25 cellular contexts compared by ENCODE assay signal in the genomic region with DNA sequence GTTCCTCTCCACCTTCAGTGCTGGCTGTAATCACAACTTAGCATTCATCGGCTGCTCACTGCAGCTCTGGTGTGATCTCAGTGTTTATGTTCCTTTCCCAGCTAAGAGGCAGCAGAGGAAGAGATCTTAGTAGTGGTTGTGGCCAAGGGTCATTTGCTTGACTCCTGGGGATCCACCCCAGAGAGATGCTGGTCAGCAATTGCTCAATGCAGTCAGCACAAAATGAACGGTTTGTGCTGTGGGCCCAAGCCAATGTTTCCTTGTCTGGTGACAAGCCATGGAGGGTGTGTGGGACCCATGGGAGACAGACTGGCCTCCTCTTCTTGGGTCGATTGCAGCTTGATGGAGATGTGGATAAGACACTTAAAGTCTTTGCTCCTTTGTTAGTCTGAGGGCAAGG. TPM values are rescaled to one million over a fixed set of nuclear protein-coding genes. Genes with fewer than 3 reads are reported as not detected.
DNase-seq lines count a peak whose midpoint lies in the region; ATAC-seq and TF ChIP-seq lines count a peak whose summit lies in the region.
"Had no signal": no experiment of that assay in that cellular context is flagged by ENCODE, and none has a peak within 500 bp of the region (broad histone marks: within the 10 kb centered on the region; RNA-seq: fewer than 3 reads in every experiment).

No MANE protein-coding gene starts in this region.

- 77% methylated on average over 3 of the region's 3 CpGs; no CpG with 5 or more reads in 1 of the 2 donors for WGBS in transverse colon (ENCODE audit: low coverage in 1 of 2), 2 donors

- H3K27ac Mint-ChIP-seq in activated T-cell treated with anti-CD3 and anti-CD28 coated beads, Interleukin-2, amount 50 U/mL, for 72 hours: no peak overlapping the region
- H3K27ac Mint-ChIP-seq: B cell; CD8-positive, alpha-beta T cell; IgD-negative memory B cell had no signal

- H3K4me1 ChIP-seq in left ventricle myocardium inferior (no peaks in the 10 kb centered on the region), tibial artery (no peaks in the 10 kb centered on the region), transverse colon (no peaks in the 10 kb centered on the region)

- H3K4me3 ChIP-seq in fibroblast of mammary gland (ENCODE audit: control insufficient read depth, low read depth, low read length): no peak overlapping the region
- no peak overlapping the region for H3K4me3 ChIP-seq in left ventricle myocardium inferior
- H3K4me3 ChIP-seq in tibial artery: no peak overlapping the region
- H3K4me3 ChIP-seq in transverse colon: no peak overlapping the region
- H3K4me3 ChIP-seq: GM12878 had no signal

- H3K27ac ChIP-seq in left ventricle myocardium inferior (replicated peaks) (peak overlapping the region; percentile 38), tibial artery (no peak overlapping the region), transverse colon (no peak overlapping the region)
- H3K27ac ChIP-seq: C4-2B, HL-60, KMS-11 had no signal

- ATAC-seq in activated T-cell treated with anti-CD3 and anti-CD28 coated beads, Interleukin-2, amount 50 U/mL, for 72 hours (replicated peaks in 1 of 2): no peak
- ATAC-seq in GM21825 (IDR thresholded peaks at IDR 0.05; ENCODE audit: unreplicated experiment): no peak
- ATAC-seq: CD8-positive, alpha-beta T cell; GM12878 had no signal

- H3K36me3 ChIP-seq in left ventricle myocardium inferior: no peaks in the 10 kb centered on the region
- H3K36me3 ChIP-seq in tibial artery: no peaks in the 10 kb centered on the region
- no peaks in the 10 kb centered on the region for H3K36me3 ChIP-seq in transverse colon

- H3K27me3 ChIP-seq in left ventricle myocardium inferior (ENCODE audit: low read depth): no peaks in the 10 kb centered on the region
- H3K27me3 ChIP-seq in tibial artery: no peaks in the 10 kb centered on the region
- H3K27me3 ChIP-seq in transverse colon: no peaks in the 10 kb centered on the region

- no peak for TF ChIP-seq POLR2A in transverse colon (IDR thresholded peaks at IDR 0.05)

- no peak overlapping the region for H3K4me3 Mint-ChIP-seq in activated T-cell treated with anti-CD3 and anti-CD28 coated beads, Interleukin-2, amount 50 U/mL, for 72 hours
- H3K4me3 Mint-ChIP-seq: B cell; CD8-positive, alpha-beta T cell; IgD-negative memory B cell had no signal

- no peaks in the 10 kb centered on the region for H3K27me3 Mint-ChIP-seq in activated T-cell treated with anti-CD3 and anti-CD28 coated beads, Interleukin-2, amount 50 U/mL, for 72 hours (ENCODE audit: low read depth)
- H3K27me3 Mint-ChIP-seq: IgD-negative memory B cell had no signal

- TF ChIP-seq EP300 in transverse colon (IDR thresholded peaks at IDR 0.05; ENCODE audit: low read depth): no peak

- H3K9me3 ChIP-seq in left ventricle myocardium inferior (replicated peaks): peaks cover 9% of the 10 kb centered on the region
- H3K9me3 ChIP-seq in tibial artery: no peaks in the 10 kb centered on the region
- peaks cover 0 to 5% of the 10 kb centered on the region in 2 donors for H3K9me3 ChIP-seq in transverse colon

- no peaks in the 10 kb centered on the region for H3K4me1 Mint-ChIP-seq in activated T-cell treated with anti-CD3 and anti-CD28 coated beads, Interleukin-2, amount 50 U/mL, for 72 hours (ENCODE audit: low read depth)
- H3K4me1 Mint-ChIP-seq: B cell had no signal

- DNase-seq in fibroblast of mammary gland (ENCODE audit: low read depth) (peak; percentile 31), left ventricle myocardium inferior (peak; percentile 52), renal cortical epithelial cell (ENCODE audit: low read depth) (peak; percentile 26), tibial artery (peak; percentile 68 to 79), NCI-H2196 treated with DMSO at 0.1 percent for 48 hours (lab: John Stamatoyannopoulos, UW; ENCODE audit: unreplicated experiment) (no peak), transverse colon (no peak)
- DNase-seq in activated T-cell treated with anti-CD3 and anti-CD28 coated beads, Interleukin-2, amount 50 U/mL, for 72 hours: no peak
- DNase-seq: CD8-positive, alpha-beta T cell; DMS 273 treated with DMSO at 0.1 percent for 48 hours; DMS79; EL; GDM1; MM.1S; NCI-H2029 treated with DMSO at 0.1 percent for 48 hours; NCI-H2227 treated with DMSO at 0.1 percent for 48 hours; NCI-H526 treated with DMSO at 0.1 percent for 48 hours; RPMI8226; SHP77 treated with DMSO at 0.1 percent for 48 hours had no signal

- in situ Hi-C loops in transverse colon (cut with MboI; ENCODE audit: low pct_ligation_motif_present in 1 of 4, low pct_unique_long_range_greater_than_20kb in 1 of 4, low sequenced_read_pairs in 3 of 4): no loop called here

- TF ChIP-seq CTCF in fibroblast of mammary gland (conservative IDR thresholded peaks at IDR 0.05; ENCODE audit: control insufficient read depth, insufficient read depth, low read depth, low read length) (no peak), left ventricle myocardium inferior (IDR thresholded peaks at IDR 0.05; ENCODE audit: borderline replicate concordance) (no peak), tibial artery (IDR thresholded peaks at IDR 0.05) (no peak), transverse colon (IDR thresholded peaks at IDR 0.05) (no peak)

- H3K9me3 Mint-ChIP-seq in activated T-cell treated with anti-CD3 and anti-CD28 coated beads, Interleukin-2, amount 50 U/mL, for 72 hours: peaks cover 16 to 20% of the 10 kb centered on the region in 2 donors

- peaks cover 9 to 12% of the 10 kb centered on the region in 2 donors for H3K36me3 Mint-ChIP-seq in activated T-cell treated with anti-CD3 and anti-CD28 coated beads, Interleukin-2, amount 50 U/mL, for 72 hours (ENCODE audit: insufficient read depth in 2 of 2)

- intact Hi-C loops in left ventricle myocardium inferior (cut with micrococcal nuclease): no loop called here
- intact Hi-C loops in tibial artery (cut with DNase I; ENCODE audit: low total_unique reads): no loop called here
- intact Hi-C loops in transverse colon (cut with DNase I; ENCODE audit: low total_unique reads): no loop called here

RNA-seq across cellular contexts. Expression of a gene that starts 16.1 kb away (rescaled TPM):
- 131 TPM for total RNA-seq in left ventricle myocardium inferior
- total RNA-seq in renal cortical epithelial cell: 1.0 and 3.5 TPM in 2 replicates
- under 1 TPM; 0.38 to 0.46 TPM for total RNA-seq in activated T-cell treated with anti-CD3 and anti-CD28 coated beads, Interleukin-2, amount 50 U/mL, for 72 hours
- 10 to 100 TPM in 3 of 4 donors, 1 to 10 TPM in 1; 5.8 to 37.0 (median 18.1) TPM for total RNA-seq in transverse colon

Comparison
In these comparisons a context has a peak if more than half of its experiments do, and no peak if none do; other contexts are left out.
1. DNase-seq: peak in fibroblast of mammary gland (single experiment), left ventricle myocardium inferior (single experiment), renal cortical epithelial cell (single experiment) and tibial artery (2 of 2); none in activated T-cell treated with anti-CD3 and anti-CD28 coated beads, Interleukin-2, amount 50 U/mL, for 72 hours (0 of 2), NCI-H2196 treated with DMSO at 0.1 percent for 48 hours (single experiment) and transverse colon (single experiment).